8 cellular contexts compared by ENCODE assay signal in the genomic region with DNA sequence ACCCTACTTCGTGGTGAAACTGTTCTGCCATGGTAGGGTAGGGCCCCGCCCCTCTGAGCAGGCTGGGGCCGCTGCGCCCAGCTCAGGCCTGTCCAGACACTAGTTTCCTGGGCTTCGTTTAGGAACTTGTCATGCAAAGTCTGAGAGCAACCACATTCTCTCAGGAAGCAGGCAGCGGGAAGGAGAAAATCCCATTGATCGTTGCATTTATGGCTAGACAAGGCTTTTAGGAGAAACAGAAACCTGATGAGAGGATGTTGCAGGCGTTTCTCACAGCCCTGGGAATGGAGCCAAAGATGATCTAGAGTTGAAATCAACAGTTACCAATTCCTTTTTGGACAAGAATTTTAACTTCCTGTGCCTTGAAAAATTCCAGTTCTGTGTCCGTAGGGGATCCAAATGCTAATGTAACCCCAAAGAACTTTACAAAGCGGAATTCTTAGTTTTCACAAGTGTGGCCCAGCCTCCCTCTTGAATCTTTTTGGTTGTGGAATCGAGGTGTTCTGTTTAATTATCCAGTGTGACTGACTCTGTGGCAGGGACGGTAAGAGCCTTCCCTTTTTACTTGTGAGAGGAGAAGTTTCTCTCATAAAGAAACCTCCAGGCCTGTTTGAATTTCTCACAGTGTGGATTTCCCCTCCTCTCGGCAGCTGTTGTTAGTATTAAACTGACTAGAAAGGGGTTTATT. TPM values are rescaled to one million over a fixed set of nuclear protein-coding genes. Genes with fewer than 3 reads are reported as not detected.
A peak's percentile ranks its signal among the peaks of the same experiment; 100 is the strongest.
DNase-seq lines count a peak whose midpoint lies in the region; ATAC-seq and TF ChIP-seq lines count a peak whose summit lies in the region.

No MANE protein-coding gene starts in this region.

- peak; percentile 12 for DNase-seq in activated CD4-positive, alpha-beta T cell treated with anti-CD3 and anti-CD28 coated beads for 36 hours
- DNase-seq in activated CD4-positive, alpha-beta T cell treated with anti-CD3 and anti-CD28 coated beads, Interleukin-2, amount 50 U/mL, for 48 hours, result no peak
- peak; percentile 59 for DNase-seq in medulla oblongata (ENCODE audit: extremely low spot score)
- no peak for DNase-seq in NCI-H1105 treated with DMSO at 0.1 percent for 48 hours (lab: John Stamatoyannopoulos, UW)
- DNase-seq in NCI-H774 (lab: John Stamatoyannopoulos, UW), result no peak
- DNase-seq in activated gamma-delta T cell (lab: John Stamatoyannopoulos, UW), result no peak

- H3K27me3 Mint-ChIP-seq in activated CD4-positive, alpha-beta T cell treated with anti-CD3 and anti-CD28 coated beads for 36 hours, result peaks cover 10% of the 10 kb centered on the region
- peaks cover 3% of the 10 kb centered on the region for H3K27me3 Mint-ChIP-seq in brain

- H3K9me3 Mint-ChIP-seq in activated CD4-positive, alpha-beta T cell treated with anti-CD3 and anti-CD28 coated beads for 36 hours (ENCODE audit: low read depth), result no peaks in the 10 kb centered on the region
- H3K9me3 Mint-ChIP-seq in brain, result peaks cover 0 to 2% (median 0%) of the 10 kb centered on the region in 5 experiments

- CTCF ChIA-PET in activated CD4-positive, alpha-beta T cell treated with anti-CD3 and anti-CD28 coated beads for 36 hours (lab: Charles Lee), result interaction anchor here (1.0 to 1.3 kb wide), 2 partner anchors 16 to 47 kb away, joined by 3 to 4 read pairs; no protein-coding TSS in a partner anchor

- no peak overlapping the region for H3K27ac Mint-ChIP-seq in activated CD4-positive, alpha-beta T cell treated with anti-CD3 and anti-CD28 coated beads for 36 hours
- peak overlapping the region in 4 of 5 experiments; percentile 0 to 91 (median 64) for H3K27ac Mint-ChIP-seq in brain

- POLR2A ChIA-PET in activated CD4-positive, alpha-beta T cell treated with anti-CD3 and anti-CD28 coated beads for 36 hours (lab: Charles Lee), result no interaction called here

- ATAC-seq in activated CD4-positive, alpha-beta T cell treated with anti-CD3 and anti-CD28 coated beads for 36 hours, result peak; percentile 66
- peak; percentile 37 for ATAC-seq in HG03139 (IDR thresholded peaks at IDR 0.05; ENCODE audit: unreplicated experiment)

- no peak for TF ChIP-seq CTCF in brain (conservative IDR thresholded peaks at IDR 0.05)

- H3K4me1 Mint-ChIP-seq in activated CD4-positive, alpha-beta T cell treated with anti-CD3 and anti-CD28 coated beads for 36 hours, result peaks cover 13% of the 10 kb centered on the region
- peaks cover 12% of the 10 kb centered on the region for H3K4me1 Mint-ChIP-seq in brain

- H3K36me3 Mint-ChIP-seq in activated CD4-positive, alpha-beta T cell treated with anti-CD3 and anti-CD28 coated beads for 36 hours (ENCODE audit: low read depth), result no peaks in the 10 kb centered on the region
- no peaks in the 10 kb centered on the region for H3K36me3 Mint-ChIP-seq in brain

- intact Hi-C loops in activated CD4-positive, alpha-beta T cell treated with anti-CD3 and anti-CD28 coated beads for 36 hours (cut with DNase I, micrococcal nuclease), result no loop called here

- no peak overlapping the region for H3K4me3 Mint-ChIP-seq in activated CD4-positive, alpha-beta T cell treated with anti-CD3 and anti-CD28 coated beads for 36 hours
- peak overlapping the region in 1 of 5 experiments; percentile 4 for H3K4me3 Mint-ChIP-seq in brain

RNA-seq across cellular contexts. Expression of a gene that starts 4.5 kb away (rescaled TPM):
- total RNA-seq in activated CD4-positive, alpha-beta T cell treated with anti-CD3 and anti-CD28 coated beads for 36 hours, result under 1 TPM; 0.23 to 0.33 TPM
- polyA plus RNA-seq in brain (ENCODE audit: insufficient read depth, low read depth, low replicate concordance), result not detected

RNA-seq across cellular contexts. Expression of a gene that starts 11.5 kb away (rescaled TPM):
- 1 to 10 TPM; 1.0 to 1.1 TPM for total RNA-seq in activated CD4-positive, alpha-beta T cell treated with anti-CD3 and anti-CD28 coated beads for 36 hours
- not detected for polyA plus RNA-seq in brain (ENCODE audit: insufficient read depth, low read depth, low replicate concordance)

RNA-seq across cellular contexts. Expression of a gene that starts 21.1 kb away (rescaled TPM):
- total RNA-seq in activated CD4-positive, alpha-beta T cell treated with anti-CD3 and anti-CD28 coated beads for 36 hours, result 10 to 100 TPM; 49.1 to 56.6 TPM
- 12.7 TPM for polyA plus RNA-seq in brain (ENCODE audit: insufficient read depth, low read depth, low replicate concordance)

RNA-seq across cellular contexts. Expression of a gene that starts 24.0 kb away (rescaled TPM):
- under 1 TPM in 1 of 2 experiments, not detected in 1; 0.14 TPM for total RNA-seq in activated CD4-positive, alpha-beta T cell treated with anti-CD3 and anti-CD28 coated beads for 36 hours
- polyA plus RNA-seq in brain (ENCODE audit: insufficient read depth, low read depth, low replicate concordance), result not detected

Comparison
In these comparisons a context has a peak if more than half of its experiments do, and no peak if none do; other contexts are left out.
1. DNase-seq: peak in activated CD4-positive, alpha-beta T cell treated with anti-CD3 and anti-CD28 coated beads for 36 hours (single experiment) and medulla oblongata (single experiment); none in activated CD4-positive, alpha-beta T cell treated with anti-CD3 and anti-CD28 coated beads, Interleukin-2, amount 50 U/mL, for 48 hours (0 of 2), NCI-H1105 treated with DMSO at 0.1 percent for 48 hours (single experiment), NCI-H774 (single experiment) and activated gamma-delta T cell (single experiment).